Comparison of ENCODE assay signal across 2 cellular contexts in the genomic region with DNA sequence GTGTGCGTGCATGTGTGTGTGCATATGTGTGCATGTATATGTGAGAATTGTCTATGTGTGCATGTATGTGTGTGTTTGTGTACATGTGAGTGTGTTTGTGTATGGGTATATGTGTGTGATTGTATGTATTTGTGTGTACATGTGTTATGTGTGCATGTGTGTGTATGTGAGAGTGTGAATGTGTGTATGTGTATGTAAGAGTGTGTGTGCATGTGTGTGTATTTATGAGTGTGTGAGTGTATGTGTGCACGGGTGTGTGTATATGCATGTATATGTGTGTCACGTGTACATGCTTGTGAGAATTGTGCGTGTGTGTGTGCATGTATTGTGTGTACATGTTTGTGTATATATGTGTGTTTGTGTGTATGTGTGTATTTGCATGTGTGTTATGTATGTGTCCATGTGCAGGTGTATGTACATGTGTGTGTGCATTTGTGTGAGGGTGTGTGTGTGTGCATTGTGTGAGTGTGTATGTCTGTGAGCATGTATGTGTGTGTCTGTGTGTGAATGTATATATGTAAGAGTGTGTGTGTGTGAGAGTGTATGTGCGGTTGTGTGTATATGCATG.
TF ChIP-seq lines count a peak whose summit lies in the region.

No MANE protein-coding gene starts in this region.

TF ChIP-seq in HEK293, 187 proteins besides CTCF, POLR2A, EP300 and RAD21 (continues in another document):
- peak; percentile 22; the same call in 1 of the 2 replicates for TF ChIP-seq ZNF175 (tag by site-specific recombination; IDR thresholded peaks at IDR 0.05)
- no peak for TF ChIP-seq ZNF664 (tag by site-specific recombination; IDR thresholded peaks at IDR 0.05)
- peak; percentile 58; the same call in 1 of the 2 replicates for TF ChIP-seq ZNF785 (tag by site-specific recombination; IDR thresholded peaks at IDR 0.05)
- 0 out of 2 replicates have a peak, but pooled peaks have one; percentile 16 for TF ChIP-seq ZNF311 (tag by site-specific recombination; IDR thresholded peaks at IDR 0.05; ENCODE audit: borderline replicate concordance)
- TF ChIP-seq GLI4 (tag by site-specific recombination; IDR thresholded peaks at IDR 0.05) = no peak
- TF ChIP-seq ZNF624 (tag by site-specific recombination; IDR thresholded peaks at IDR 0.05) = no peak
- TF ChIP-seq, protein P1, sequence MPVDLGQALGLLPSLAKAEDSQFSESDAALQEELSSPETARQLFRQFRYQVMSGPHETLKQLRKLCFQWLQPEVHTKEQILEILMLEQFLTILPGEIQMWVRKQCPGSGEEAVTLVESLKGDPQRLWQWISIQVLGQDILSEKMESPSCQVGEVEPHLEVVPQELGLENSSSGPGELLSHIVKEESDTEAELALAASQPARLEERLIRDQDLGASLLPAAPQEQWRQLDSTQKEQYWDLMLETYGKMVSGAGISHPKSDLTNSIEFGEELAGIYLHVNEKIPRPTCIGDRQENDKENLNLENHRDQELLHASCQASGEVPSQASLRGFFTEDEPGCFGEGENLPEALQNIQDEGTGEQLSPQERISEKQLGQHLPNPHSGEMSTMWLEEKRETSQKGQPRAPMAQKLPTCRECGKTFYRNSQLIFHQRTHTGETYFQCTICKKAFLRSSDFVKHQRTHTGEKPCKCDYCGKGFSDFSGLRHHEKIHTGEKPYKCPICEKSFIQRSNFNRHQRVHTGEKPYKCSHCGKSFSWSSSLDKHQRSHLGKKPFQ (tag by site-specific recombination; IDR thresholded peaks at IDR 0.05) = peak; percentile 84
- no peak for TF ChIP-seq ZNF169 (tag by site-specific recombination; IDR thresholded peaks at IDR 0.05)
- 0 out of 2 replicates have a peak, but pooled peaks have one; percentile 28 for TF ChIP-seq ZNF266 (tag by site-specific recombination; IDR thresholded peaks at IDR 0.05; ENCODE audit: low read depth)
- 0 out of 2 replicates have a peak, but pooled peaks have one; percentile 31 for TF ChIP-seq HOXD13 (CRISPR knock-in tag; IDR thresholded peaks at IDR 0.05; ENCODE audit: borderline replicate concordance)
- TF ChIP-seq, protein P2, sequence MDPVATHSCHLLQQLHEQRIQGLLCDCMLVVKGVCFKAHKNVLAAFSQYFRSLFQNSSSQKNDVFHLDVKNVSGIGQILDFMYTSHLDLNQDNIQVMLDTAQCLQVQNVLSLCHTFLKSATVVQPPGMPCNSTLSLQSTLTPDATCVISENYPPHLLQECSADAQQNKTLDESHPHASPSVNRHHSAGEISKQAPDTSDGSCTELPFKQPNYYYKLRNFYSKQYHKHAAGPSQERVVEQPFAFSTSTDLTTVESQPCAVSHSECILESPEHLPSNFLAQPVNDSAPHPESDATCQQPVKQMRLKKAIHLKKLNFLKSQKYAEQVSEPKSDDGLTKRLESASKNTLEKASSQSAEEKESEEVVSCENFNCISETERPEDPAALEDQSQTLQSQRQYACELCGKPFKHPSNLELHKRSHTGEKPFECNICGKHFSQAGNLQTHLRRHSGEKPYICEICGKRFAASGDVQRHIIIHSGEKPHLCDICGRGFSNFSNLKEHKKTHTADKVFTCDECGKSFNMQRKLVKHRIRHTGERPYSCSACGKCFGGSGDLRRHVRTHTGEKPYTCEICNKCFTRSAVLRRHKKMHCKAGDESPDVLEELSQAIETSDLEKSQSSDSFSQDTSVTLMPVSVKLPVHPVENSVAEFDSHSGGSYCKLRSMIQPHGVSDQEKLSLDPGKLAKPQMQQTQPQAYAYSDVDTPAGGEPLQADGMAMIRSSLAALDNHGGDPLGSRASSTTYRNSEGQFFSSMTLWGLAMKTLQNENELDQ (tag by site-specific recombination; IDR thresholded peaks at IDR 0.05; ENCODE audit: low read depth) = no peak
- no peak for TF ChIP-seq ZNF354C (tag by site-specific recombination; IDR thresholded peaks at IDR 0.05; ENCODE audit: borderline replicate concordance, low read depth)
- TF ChIP-seq, protein P3, sequence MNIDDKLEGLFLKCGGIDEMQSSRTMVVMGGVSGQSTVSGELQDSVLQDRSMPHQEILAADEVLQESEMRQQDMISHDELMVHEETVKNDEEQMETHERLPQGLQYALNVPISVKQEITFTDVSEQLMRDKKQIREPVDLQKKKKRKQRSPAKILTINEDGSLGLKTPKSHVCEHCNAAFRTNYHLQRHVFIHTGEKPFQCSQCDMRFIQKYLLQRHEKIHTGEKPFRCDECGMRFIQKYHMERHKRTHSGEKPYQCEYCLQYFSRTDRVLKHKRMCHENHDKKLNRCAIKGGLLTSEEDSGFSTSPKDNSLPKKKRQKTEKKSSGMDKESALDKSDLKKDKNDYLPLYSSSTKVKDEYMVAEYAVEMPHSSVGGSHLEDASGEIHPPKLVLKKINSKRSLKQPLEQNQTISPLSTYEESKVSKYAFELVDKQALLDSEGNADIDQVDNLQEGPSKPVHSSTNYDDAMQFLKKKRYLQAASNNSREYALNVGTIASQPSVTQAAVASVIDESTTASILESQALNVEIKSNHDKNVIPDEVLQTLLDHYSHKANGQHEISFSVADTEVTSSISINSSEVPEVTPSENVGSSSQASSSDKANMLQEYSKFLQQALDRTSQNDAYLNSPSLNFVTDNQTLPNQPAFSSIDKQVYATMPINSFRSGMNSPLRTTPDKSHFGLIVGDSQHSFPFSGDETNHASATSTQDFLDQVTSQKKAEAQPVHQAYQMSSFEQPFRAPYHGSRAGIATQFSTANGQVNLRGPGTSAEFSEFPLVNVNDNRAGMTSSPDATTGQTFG (tag by site-specific recombination; IDR thresholded peaks at IDR 0.05; ENCODE audit: borderline replicate concordance) = no peak
- TF ChIP-seq, protein P4, sequence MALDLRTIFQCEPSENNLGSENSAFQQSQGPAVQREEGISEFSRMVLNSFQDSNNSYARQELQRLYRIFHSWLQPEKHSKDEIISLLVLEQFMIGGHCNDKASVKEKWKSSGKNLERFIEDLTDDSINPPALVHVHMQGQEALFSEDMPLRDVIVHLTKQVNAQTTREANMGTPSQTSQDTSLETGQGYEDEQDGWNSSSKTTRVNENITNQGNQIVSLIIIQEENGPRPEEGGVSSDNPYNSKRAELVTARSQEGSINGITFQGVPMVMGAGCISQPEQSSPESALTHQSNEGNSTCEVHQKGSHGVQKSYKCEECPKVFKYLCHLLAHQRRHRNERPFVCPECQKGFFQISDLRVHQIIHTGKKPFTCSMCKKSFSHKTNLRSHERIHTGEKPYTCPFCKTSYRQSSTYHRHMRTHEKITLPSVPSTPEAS (tag by site-specific recombination; IDR thresholded peaks at IDR 0.05) = peak; percentile 90
- TF ChIP-seq ZNF843 (tag by site-specific recombination; IDR thresholded peaks at IDR 0.05) = no peak
- TF ChIP-seq ZNF248 (tag by site-specific recombination; IDR thresholded peaks at IDR 0.05) = no peak; the same call in 1 of the 2 replicates
- TF ChIP-seq, protein P5, sequence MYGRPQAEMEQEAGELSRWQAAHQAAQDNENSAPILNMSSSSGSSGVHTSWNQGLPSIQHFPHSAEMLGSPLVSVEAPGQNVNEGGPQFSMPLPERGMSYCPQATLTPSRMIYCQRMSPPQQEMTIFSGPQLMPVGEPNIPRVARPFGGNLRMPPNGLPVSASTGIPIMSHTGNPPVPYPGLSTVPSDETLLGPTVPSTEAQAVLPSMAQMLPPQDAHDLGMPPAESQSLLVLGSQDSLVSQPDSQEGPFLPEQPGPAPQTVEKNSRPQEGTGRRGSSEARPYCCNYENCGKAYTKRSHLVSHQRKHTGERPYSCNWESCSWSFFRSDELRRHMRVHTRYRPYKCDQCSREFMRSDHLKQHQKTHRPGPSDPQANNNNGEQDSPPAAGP (tag by site-specific recombination; IDR thresholded peaks at IDR 0.05) = no peak
- 0 out of 2 replicates have a peak, but pooled peaks have one; percentile 77 for TF ChIP-seq SALL2 (tag by site-specific recombination; IDR thresholded peaks at IDR 0.05; ENCODE audit: borderline replicate concordance)
- TF ChIP-seq ZNF214 (tag by site-specific recombination; IDR thresholded peaks at IDR 0.05; ENCODE audit: borderline replicate concordance) = no peak

TF ChIP-seq in H1, 55 proteins besides CTCF, POLR2A, EP300 and RAD21:
- TF ChIP-seq CHD2 (IDR thresholded peaks at IDR 0.05; ENCODE audit: low read length) (no peak), TEAD4 (IDR thresholded peaks at IDR 0.05; ENCODE audit: low read depth, low read length) (no peak), SUZ12 (IDR thresholded peaks at IDR 0.05; ENCODE audit: low read length) (no peak), CEBPB (IDR thresholded peaks at IDR 0.05; ENCODE audit: low read depth, low read length) (no peak), FOSL1 (IDR thresholded peaks at IDR 0.05; ENCODE audit: insufficient read depth, low read depth, low read length) (no peak), PHF8 (conservative IDR thresholded peaks at IDR 0.05; ENCODE audit: low read depth, low read length) (no peak), JUN (IDR thresholded peaks at IDR 0.05; ENCODE audit: low read depth, low read length) (no peak), EGR1 (IDR thresholded peaks at IDR 0.05; ENCODE audit: borderline replicate concordance, low read depth, low read length) (no peak), TAF1 (IDR thresholded peaks at IDR 0.05; ENCODE audit: low read depth, low read length) (no peak)
